In the genomic region with DNA sequence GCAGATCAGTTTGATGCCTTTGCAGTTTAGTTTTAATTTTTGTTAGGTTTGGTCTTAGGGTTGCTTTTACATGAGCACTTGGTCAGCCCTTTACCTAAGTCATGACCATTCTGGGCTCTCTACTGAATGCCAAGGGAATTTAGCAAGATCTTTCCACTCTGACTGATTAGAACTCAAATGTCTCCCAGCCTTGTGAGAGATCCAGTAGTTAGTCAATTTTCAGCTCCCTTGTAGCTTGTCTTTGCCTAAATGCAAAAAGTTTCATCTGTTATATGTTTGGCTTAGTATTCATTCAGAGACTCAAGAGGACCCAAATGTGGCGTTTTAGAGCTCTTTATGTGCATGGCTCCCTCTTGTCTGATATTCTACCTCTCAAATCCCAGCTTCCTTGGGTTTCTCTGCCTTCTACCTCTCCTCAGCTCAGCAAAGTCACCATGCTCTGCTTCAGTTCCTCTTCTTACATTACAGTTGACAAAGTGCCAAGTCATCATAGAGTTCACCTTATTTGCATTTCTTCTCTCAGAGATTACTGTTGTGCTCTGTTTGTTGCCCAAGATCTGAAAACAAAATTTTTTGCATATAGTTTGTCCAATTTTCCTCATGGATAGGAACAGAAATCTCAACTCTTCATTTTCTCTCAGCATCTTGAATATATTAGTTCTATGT, we compare ENCODE assay signal across 1 cellular context.
A peak's percentile ranks its signal among the peaks of the same experiment; 100 is the strongest.
TF ChIP-seq lines count a peak whose summit lies in the region.

No MANE protein-coding gene starts in this region.

TF ChIP-seq in GM12878, 131 proteins besides CTCF, POLR2A, EP300 and RAD21:
- TF ChIP-seq ZNF217 (IDR thresholded peaks at IDR 0.05) (no peak), BACH1 (IDR thresholded peaks at IDR 0.05; ENCODE audit: borderline replicate concordance) (peak; percentile 82; the same call in 1 of the 2 replicates), CHD4 (IDR thresholded peaks at IDR 0.05) (no peak), MEF2A (IDR thresholded peaks at IDR 0.05; ENCODE audit: insufficient read depth, low read depth, low read length) (no peak), SRF (IDR thresholded peaks at IDR 0.05; ENCODE audit: low read depth in 2 of 2, low read length in 2 of 2) (no peak), SP1 (IDR thresholded peaks at IDR 0.05; ENCODE audit: low read depth, low read length) (no peak), NFIC (IDR thresholded peaks at IDR 0.05; ENCODE audit: low read depth, low read length) (peak; percentile 24; the same call in 1 of the 2 replicates), ZBED1 (IDR thresholded peaks at IDR 0.05; ENCODE audit: borderline replicate concordance) (no peak), POU2F2 (IDR thresholded peaks at IDR 0.05; ENCODE audit: borderline replicate concordance, low read depth, low read length) (peak; percentile 62; the same call in 2 of the 3 replicates), HDGF (IDR thresholded peaks at IDR 0.05) (no peak), BHLHE40 (IDR thresholded peaks at IDR 0.05; ENCODE audit: borderline replicate concordance in 1 of 2, low read depth in 2 of 2, low read length in 1 of 2) (no peak), HDAC6 (IDR thresholded peaks at IDR 0.05; ENCODE audit: unreplicated experiment) (no peak), SMAD1 (IDR thresholded peaks at IDR 0.05; ENCODE audit: low read depth, partially characterized antibody) (no peak), POLR2AphosphoS5 (IDR thresholded peaks at IDR 0.05; ENCODE audit: low read length) (no peak), CHD2 (IDR thresholded peaks at IDR 0.05; ENCODE audit: borderline replicate concordance, low read depth, low read length) (no peak), GABPA (IDR thresholded peaks at IDR 0.05; ENCODE audit: low read depth) (no peak), BCL11A (IDR thresholded peaks at IDR 0.05; ENCODE audit: low read depth, low read length) (no peak), PAX5 (IDR thresholded peaks at IDR 0.05; ENCODE audit: borderline replicate concordance, low read depth, low read length) (no peak; the same call in 1 of the 2 replicates), YY1 (IDR thresholded peaks at IDR 0.05; ENCODE audit: low read depth, low read length) (no peak), SPI1 (IDR thresholded peaks at IDR 0.05; ENCODE audit: borderline replicate concordance, insufficient read depth, low read depth, low read length) (peak; percentile 92), MEF2B (IDR thresholded peaks at IDR 0.05; ENCODE audit: partially characterized antibody, poor library complexity, severe bottlenecking) (no peak), FOS (IDR thresholded peaks at IDR 0.05; ENCODE audit: borderline replicate concordance, extremely low read depth, insufficient read length) (no peak), JUND (IDR thresholded peaks at IDR 0.05; ENCODE audit: low read depth, low read length) (no peak), HCFC1 (IDR thresholded peaks at IDR 0.05; ENCODE audit: low read length) (no peak), IRF4 (IDR thresholded peaks at IDR 0.05; ENCODE audit: low read depth, low read length) (0 out of 2 replicates have a peak, but pooled peaks have one; percentile 26)
